In genomic region chr9:97788763-97789663, GRCh38 we compare ENCODE assay signal across 27 cellular contexts.
DNase-seq lines count a peak whose midpoint lies in the region; ATAC-seq, FAIRE-seq and TF ChIP-seq lines count a peak whose summit lies in the region.
"Had no signal": no experiment of that assay in that cellular context is flagged by ENCODE, and none has a peak within 500 bp of the region (broad histone marks: within the 10 kb centered on the region; RNA-seq: fewer than 3 reads in every experiment).

No MANE protein-coding gene starts in this region.

- no peaks in the 10 kb centered on the region for H3K9me3 Mint-ChIP-seq in activated T-cell treated with anti-CD3 and anti-CD28 coated beads, Interleukin-2, amount 50 U/mL, for 24 hours
- H3K9me3 Mint-ChIP-seq: activated naive CD8-positive, alpha-beta T cell treated with anti-CD3 and anti-CD28 coated beads for 36 hours; activated T-helper 17 cell treated with anti-CD3 and anti-CD28 coated beads, Interleukin-2, amount 50 U/mL, for 72 hours; memory B cell had no signal

- peaks cover 21% of the 10 kb centered on the region for H3K27me3 Mint-ChIP-seq in activated T-cell treated with anti-CD3 and anti-CD28 coated beads, Interleukin-2, amount 50 U/mL, for 24 hours
- H3K27me3 Mint-ChIP-seq: memory B cell had no signal

- H3K4me1 ChIP-seq in A549 (peaks cover 16% of the 10 kb centered on the region), RWPE2 (ENCODE audit: insufficient read depth, poor library complexity, severe bottlenecking) (peaks cover 12% of the 10 kb centered on the region)
- H3K4me1 ChIP-seq: body of pancreas, gastroesophageal sphincter, spleen had no signal

- peak overlapping the region; percentile 27; the same call in 2 of the 3 replicates for H3K4me2 ChIP-seq in A549

- no peak for TF ChIP-seq POLR2A in A549 (IDR thresholded peaks at IDR 0.05; ENCODE audit: low read length)

- TF ChIP-seq EP300 in A549 (IDR thresholded peaks at IDR 0.05) = no peak

- peak in 1 of 2 experiments; percentile 14; a peak in 1 of 5 replicates for TF ChIP-seq RAD21 in A549 (conservative IDR thresholded peaks at IDR 0.05 in 1 of 2, IDR thresholded peaks at IDR 0.05 in 1 of 2)

- H3K4me3 Mint-ChIP-seq in activated T-cell treated with anti-CD3 and anti-CD28 coated beads, Interleukin-2, amount 50 U/mL, for 24 hours = no peak overlapping the region
- H3K4me3 Mint-ChIP-seq: activated naive CD8-positive, alpha-beta T cell treated with anti-CD3 and anti-CD28 coated beads for 36 hours; activated T-helper 17 cell treated with anti-CD3 and anti-CD28 coated beads, Interleukin-2, amount 50 U/mL, for 72 hours; memory B cell had no signal

- H3K27ac Mint-ChIP-seq in activated T-cell treated with anti-CD3 and anti-CD28 coated beads, Interleukin-2, amount 50 U/mL, for 24 hours = no peak overlapping the region
- H3K27ac Mint-ChIP-seq: activated naive CD8-positive, alpha-beta T cell treated with anti-CD3 and anti-CD28 coated beads for 36 hours; activated T-helper 17 cell treated with anti-CD3 and anti-CD28 coated beads, Interleukin-2, amount 50 U/mL, for 72 hours; memory B cell had no signal

- DNase-seq in A549 (ENCODE audit: low read depth in 1 of 2, low spot score in 1 of 2) (peak in 1 of 2 experiments; percentile 65), HK-2 (ENCODE audit: unreplicated experiment) (peak; percentile 21), RWPE2 (ENCODE audit: low spot score) (no peak), left lobe of liver (ENCODE audit: low spot score) (peak; percentile 53), KBM-7 (no peak), GM03348 (ENCODE audit: low spot score) (no peak)
- DNase-seq in activated T-cell treated with anti-CD3 and anti-CD28 coated beads, Interleukin-2, amount 50 U/mL, for 24 hours = no peak
- DNase-seq: activated CD4-positive, alpha-beta T cell treated with anti-CD3 and anti-CD28 coated beads for 4 hours; activated naive CD8-positive, alpha-beta T cell treated with anti-CD3 and anti-CD28 coated beads for 36 hours; body of pancreas; COR-L47; effector CD4-positive, alpha-beta T cell; H7; kidney; MV-4-11; NCI-H1694 treated with DMSO at 0.1 percent for 48 hours; NCI-H774; SIG-M5; spleen; stimulated activated CD4-positive, alpha-beta T cell treated with anti-CD3 and anti-CD28 coated beads, Interleukin-4, amount 100 ng/mL, for 1 hour; stimulated activated naive CD4-positive, alpha-beta T cell treated with Interleukin-2 at 50 U/mL for 16 hours had no signal

- H3K9me3 ChIP-seq in A549 (peaks cover 14% of the 10 kb centered on the region; the same call in 2 of the 3 replicates), RWPE2 (ENCODE audit: severe bottlenecking) (no peaks in the 10 kb centered on the region)
- H3K9me3 ChIP-seq: body of pancreas, gastroesophageal sphincter, spleen, thoracic aorta had no signal

- no peaks in the 10 kb centered on the region for H3K36me3 ChIP-seq in RWPE2 (ENCODE audit: low read depth)
- H3K36me3 ChIP-seq: gastroesophageal sphincter, spleen, thoracic aorta had no signal

- FAIRE-seq in A549 (lab: Jason Lieb, UNC) = no peak
- FAIRE-seq: kidney, TTC549 had no signal

- H3K36me3 Mint-ChIP-seq in activated T-cell treated with anti-CD3 and anti-CD28 coated beads, Interleukin-2, amount 50 U/mL, for 24 hours (ENCODE audit: low read depth) = no peaks in the 10 kb centered on the region
- H3K36me3 Mint-ChIP-seq: activated naive CD8-positive, alpha-beta T cell treated with anti-CD3 and anti-CD28 coated beads for 36 hours; memory B cell had no signal

- WGBS in A549 (ENCODE audit: missing lambda C conversion rate) = 64% methylated on average over 7 of the region's 7 CpGs

- POLR2A ChIA-PET in A549 (lab: Yijun Ruan, JAX) = no interaction called here

- no peaks in the 10 kb centered on the region for H3K4me1 Mint-ChIP-seq in activated T-cell treated with anti-CD3 and anti-CD28 coated beads, Interleukin-2, amount 50 U/mL, for 24 hours (ENCODE audit: low read depth)
- H3K4me1 Mint-ChIP-seq: activated naive CD8-positive, alpha-beta T cell treated with anti-CD3 and anti-CD28 coated beads for 36 hours; activated T-helper 17 cell treated with anti-CD3 and anti-CD28 coated beads, Interleukin-2, amount 50 U/mL, for 72 hours; memory B cell had no signal

- in situ Hi-C loops in KBM-7 (cut with MboI; ENCODE audit: low pct_unique_long_range_greater_than_20kb, low sequenced_read_pairs) = no loop called here

- no peak for TF ChIP-seq CTCF in A549 (IDR thresholded peaks at IDR 0.05)
- TF ChIP-seq CTCF in RWPE2 (IDR thresholded peaks at IDR 0.05; ENCODE audit: poor library complexity, severe bottlenecking) = no peak

- H3K27ac ChIP-seq in A549 = peak overlapping the region; percentile 7 to 69; a peak in 3 of 6 replicates
- H3K27ac ChIP-seq in RWPE2 (ENCODE audit: poor library complexity, severe bottlenecking) = no peak overlapping the region
- H3K27ac ChIP-seq: body of pancreas, gastroesophageal sphincter, spleen, thoracic aorta had no signal

- H3K4me3 ChIP-seq in A549 (no peak overlapping the region), RWPE2 (ENCODE audit: severe bottlenecking) (no peak overlapping the region)
- H3K4me3 ChIP-seq: body of pancreas, gastroesophageal sphincter, spleen, thoracic aorta had no signal

- no peaks in the 10 kb centered on the region for H3K27me3 ChIP-seq in RWPE2 (ENCODE audit: insufficient read depth, poor library complexity, severe bottlenecking)
- H3K27me3 ChIP-seq: body of pancreas had no signal

- peak; percentile 81 to 83 for ATAC-seq in A549
- ATAC-seq in RWPE2 (ENCODE audit: low read depth) = peak; percentile 94
- peak; percentile 85 for ATAC-seq in left lobe of liver
- ATAC-seq in GM21360 (IDR thresholded peaks at IDR 0.05; ENCODE audit: unreplicated experiment) = no peak
- ATAC-seq: activated T-helper 17 cell treated with anti-CD3 and anti-CD28 coated beads, Interleukin-2, amount 50 U/mL, for 72 hours; body of pancreas; gastroesophageal sphincter had no signal

- CTCF ChIA-PET in A549 (lab: Yijun Ruan, JAX) = interaction anchor here (0.8 to 1.7 kb wide), 3 partner anchors 14 to 65 kb away, joined by 4 to 5 read pairs (median 4); no protein-coding TSS in a partner anchor

TF ChIP-seq in A549, 52 proteins besides CTCF, POLR2A, EP300 and RAD21 (continues in another document):
- TF ChIP-seq ZSCAN20 (CRISPR knock-in tag; IDR thresholded peaks at IDR 0.05) (no peak), ELK1 (IDR thresholded peaks at IDR 0.05; ENCODE audit: low read depth, low read length) (no peak), HDAC2 (IDR thresholded peaks at IDR 0.05) (no peak), HES2 (IDR thresholded peaks at IDR 0.05) (peak; percentile 19; the same call in 1 of the 2 replicates), EHF (CRISPR knock-in tag; IDR thresholded peaks at IDR 0.05) (no peak), NFE2L2 (conservative IDR thresholded peaks at IDR 0.05; ENCODE audit: low read length) (no peak), SMC3 (IDR thresholded peaks at IDR 0.05) (no peak), ZFP36 (IDR thresholded peaks at IDR 0.05; ENCODE audit: borderline replicate concordance, partially characterized antibody) (no peak), CEBPB (IDR thresholded peaks at IDR 0.05) (peak; percentile 9 to 60; a peak in 1 of 4 replicates), E2F6 (IDR thresholded peaks at IDR 0.05; ENCODE audit: borderline replicate concordance, low read depth) (peak; percentile 46; the same call in 1 of the 2 replicates), ZNF302 (CRISPR knock-in tag; IDR thresholded peaks at IDR 0.05) (no peak), BCL3 (IDR thresholded peaks at IDR 0.05) (no peak), RARB (CRISPR knock-in tag; IDR thresholded peaks at IDR 0.05) (no peak), USF2 (IDR thresholded peaks at IDR 0.05) (no peak), POLR2AphosphoS2 (conservative IDR thresholded peaks at IDR 0.05; ENCODE audit: low read length) (no peak), FOSL2 (IDR thresholded peaks at IDR 0.05) (peak; percentile 33; the same call in 1 of the 2 replicates), FOSL2 (CRISPR knock-in tag; IDR thresholded peaks at IDR 0.05) (peak; percentile 55), BHLHE40 (IDR thresholded peaks at IDR 0.05; ENCODE audit: low read depth, low read length) (no peak)

Comparison
In these comparisons a context has a peak if more than half of its experiments do, and no peak if none do; other contexts are left out.
1. DNase-seq: peak in HK-2 (single experiment) and left lobe of liver (single experiment); none in RWPE2 (single experiment), KBM-7 (single experiment), activated T-cell treated with anti-CD3 and anti-CD28 coated beads, Interleukin-2, amount 50 U/mL, for 24 hours (single experiment) and GM03348 (single experiment).